In genomic region chr14:61780125-61780524, GRCh38 we compare ENCODE assay signal across 13 cellular contexts. TPM values are rescaled to one million over a fixed set of nuclear protein-coding genes. Genes with fewer than 3 reads are reported as not detected.
DNase-seq lines count a peak whose midpoint lies in the region; ATAC-seq and TF ChIP-seq lines count a peak whose summit lies in the region.
"Had no signal": no experiment of that assay in that cellular context is flagged by ENCODE, and none has a peak within 500 bp of the region (broad histone marks: within the 10 kb centered on the region; RNA-seq: fewer than 3 reads in every experiment).

No MANE protein-coding gene starts in this region.

- H3K4me1 Mint-ChIP-seq in activated CD4-positive, alpha-beta T cell treated with anti-CD3 and anti-CD28 coated beads for 36 hours, result peaks cover 36% of the 10 kb centered on the region
- H3K4me1 Mint-ChIP-seq in activated naive CD8-positive, alpha-beta T cell treated with anti-CD3 and anti-CD28 coated beads, Interleukin-2, amount 50 U/mL, for 24 hours, result peaks cover 20% of the 10 kb centered on the region
- no peaks in the 10 kb centered on the region for H3K4me1 Mint-ChIP-seq in osteocyte (ENCODE audit: unreplicated experiment)
- H3K4me1 Mint-ChIP-seq: mesothelial cell of epicardium had no signal

- no peak overlapping the region for H3K4me3 Mint-ChIP-seq in activated CD4-positive, alpha-beta T cell treated with anti-CD3 and anti-CD28 coated beads for 36 hours
- H3K4me3 Mint-ChIP-seq in activated naive CD8-positive, alpha-beta T cell treated with anti-CD3 and anti-CD28 coated beads, Interleukin-2, amount 50 U/mL, for 24 hours, result peak overlapping the region; percentile 24
- H3K4me3 Mint-ChIP-seq in osteocyte (ENCODE audit: unreplicated experiment), result no peak overlapping the region
- H3K4me3 Mint-ChIP-seq: mesothelial cell of epicardium had no signal

- no peak overlapping the region for H2AK5ac ChIP-seq in mesenchymal stem cell (ENCODE audit: low read length, severe bottlenecking)

- H3K79me1 ChIP-seq in mesenchymal stem cell (replicated peaks; ENCODE audit: low read length, poor library complexity, severe bottlenecking), result peaks cover 14% of the 10 kb centered on the region

- no peak overlapping the region for H3K4me3 ChIP-seq in mesenchymal stem cell (ENCODE audit: insufficient read depth in 1 of 2, low read depth in 1 of 2, low read length in 2 of 2)
- H3K4me3 ChIP-seq: HAP-1 had no signal

- no peak overlapping the region for H3K14ac ChIP-seq in mesenchymal stem cell (ENCODE audit: low read length in 2 of 2)

- H2BK15ac ChIP-seq in mesenchymal stem cell (ENCODE audit: low read depth, poor library complexity, severe bottlenecking), result no peak overlapping the region

- H3K27ac ChIP-seq in mesenchymal stem cell (ENCODE audit: low read length, poor library complexity, severe bottlenecking), result no peak overlapping the region

- no peaks in the 10 kb centered on the region for H3K27me3 Mint-ChIP-seq in activated CD4-positive, alpha-beta T cell treated with anti-CD3 and anti-CD28 coated beads for 36 hours
- H3K27me3 Mint-ChIP-seq in activated naive CD8-positive, alpha-beta T cell treated with anti-CD3 and anti-CD28 coated beads, Interleukin-2, amount 50 U/mL, for 24 hours, result no peaks in the 10 kb centered on the region
- H3K27me3 Mint-ChIP-seq in osteocyte (ENCODE audit: unreplicated experiment), result no peaks in the 10 kb centered on the region

- no peaks in the 10 kb centered on the region for H3K9me3 Mint-ChIP-seq in activated CD4-positive, alpha-beta T cell treated with anti-CD3 and anti-CD28 coated beads for 36 hours (ENCODE audit: low read depth)
- no peaks in the 10 kb centered on the region for H3K9me3 Mint-ChIP-seq in activated naive CD8-positive, alpha-beta T cell treated with anti-CD3 and anti-CD28 coated beads, Interleukin-2, amount 50 U/mL, for 24 hours
- no peaks in the 10 kb centered on the region for H3K9me3 Mint-ChIP-seq in osteocyte (ENCODE audit: unreplicated experiment)
- H3K9me3 Mint-ChIP-seq: mesothelial cell of epicardium had no signal

- no peak overlapping the region for H4K8ac ChIP-seq in mesenchymal stem cell (ENCODE audit: low read length)

- POLR2A ChIA-PET in activated CD4-positive, alpha-beta T cell treated with anti-CD3 and anti-CD28 coated beads for 36 hours (lab: Charles Lee), result interaction anchor here (1.0 kb wide), 1 partner anchor 31 kb away, joined by 3 read pairs; no protein-coding TSS in a partner anchor

- H4K91ac ChIP-seq in mesenchymal stem cell (ENCODE audit: low read length), result no peak overlapping the region

- no peak overlapping the region for H2BK5ac ChIP-seq in mesenchymal stem cell (ENCODE audit: low read depth, low read length, poor library complexity, severe bottlenecking)

- H3K4me1 ChIP-seq in mesenchymal stem cell (ENCODE audit: control insufficient read depth, insufficient read depth, low read depth, low read length), result no peaks in the 10 kb centered on the region
- H3K4me1 ChIP-seq: HAP-1 had no signal

- H3K18ac ChIP-seq in mesenchymal stem cell (ENCODE audit: low read depth in 1 of 2, low read length in 2 of 2), result no peak overlapping the region

- H3K4me2 ChIP-seq in mesenchymal stem cell (ENCODE audit: low read length, poor library complexity, severe bottlenecking), result no peak overlapping the region

- H2AFZ ChIP-seq in mesenchymal stem cell (ENCODE audit: low read depth, low read length), result no peak overlapping the region

- no peak overlapping the region for H3K23ac ChIP-seq in mesenchymal stem cell (ENCODE audit: low read length in 2 of 2)

- CTCF ChIA-PET in activated CD4-positive, alpha-beta T cell treated with anti-CD3 and anti-CD28 coated beads for 36 hours (lab: Charles Lee), result interaction anchor here (0.5 to 2.6 kb wide), 7 partner anchors 9 to 432 kb away, joined by 3 to 14 read pairs (median 4); no protein-coding TSS in a partner anchor

- no peak for TF ChIP-seq CTCF in osteocyte (IDR thresholded peaks at IDR 0.05)

- no peaks in the 10 kb centered on the region for H3K27me3 ChIP-seq in mesenchymal stem cell (ENCODE audit: control insufficient read depth in 1 of 2, insufficient read depth in 1 of 2, low read length in 2 of 2)

- no peak overlapping the region for H3K4ac ChIP-seq in mesenchymal stem cell (ENCODE audit: low read depth in 1 of 2, low read length in 2 of 2)

- no peak overlapping the region for H2BK120ac ChIP-seq in mesenchymal stem cell (ENCODE audit: low read depth, low read length)

- intact Hi-C loops in activated CD4-positive, alpha-beta T cell treated with anti-CD3 and anti-CD28 coated beads for 36 hours (cut with DNase I, micrococcal nuclease), result no loop called here

- H2BK12ac ChIP-seq in mesenchymal stem cell (ENCODE audit: low read length in 2 of 2), result no peak overlapping the region

- H3K36me3 ChIP-seq in mesenchymal stem cell (ENCODE audit: control insufficient read depth in 1 of 2, insufficient read depth in 2 of 2, low read depth in 1 of 2, low read length in 2 of 2), result peaks cover 24 to 86% of the 10 kb centered on the region in 2 experiments

- peak overlapping the region; percentile 88 for H3K27ac Mint-ChIP-seq in activated CD4-positive, alpha-beta T cell treated with anti-CD3 and anti-CD28 coated beads for 36 hours
- peak overlapping the region; percentile 83 for H3K27ac Mint-ChIP-seq in activated naive CD8-positive, alpha-beta T cell treated with anti-CD3 and anti-CD28 coated beads, Interleukin-2, amount 50 U/mL, for 24 hours
- H3K27ac Mint-ChIP-seq in osteocyte (ENCODE audit: unreplicated experiment), result no peak overlapping the region
- H3K27ac Mint-ChIP-seq: mesothelial cell of epicardium had no signal

- no peaks in the 10 kb centered on the region for H3K9me3 ChIP-seq in mesenchymal stem cell (ENCODE audit: control insufficient read depth, low read length)
- H3K9me3 ChIP-seq: HAP-1 had no signal

- no peak overlapping the region for H3K9ac ChIP-seq in mesenchymal stem cell (ENCODE audit: low read length)

- DNase-seq in activated CD4-positive, alpha-beta T cell treated with anti-CD3 and anti-CD28 coated beads for 36 hours, result peak; percentile 20
- DNase-seq in activated CD4-positive, alpha-beta T cell treated with anti-CD3 and anti-CD28 coated beads, Interleukin-2, amount 50 U/mL, for 4 hours, result no peak
- DNase-seq in activated naive CD8-positive, alpha-beta T cell treated with anti-CD3 and anti-CD28 coated beads, Interleukin-2, amount 50 U/mL, for 24 hours, result no peak
- DNase-seq in NCI-H748 (lab: John Stamatoyannopoulos, UW; ENCODE audit: unreplicated experiment), result no peak
- no peak for DNase-seq in osteocyte (ENCODE audit: extremely low spot score, unreplicated experiment)
- DNase-seq in mesenchymal stem cell, result no peak
- DNase-seq: 8988T; NCI-H2227 treated with DMSO at 0.1 percent for 48 hours; stimulated activated CD4-positive, alpha-beta T cell treated with anti-CD3 and anti-CD28 coated beads, Interleukin-4, amount 100 ng/mL, for 4 hours had no signal

- H3K36me3 Mint-ChIP-seq in activated CD4-positive, alpha-beta T cell treated with anti-CD3 and anti-CD28 coated beads for 36 hours (ENCODE audit: low read depth), result peaks cover 49% of the 10 kb centered on the region
- H3K36me3 Mint-ChIP-seq in activated naive CD8-positive, alpha-beta T cell treated with anti-CD3 and anti-CD28 coated beads, Interleukin-2, amount 50 U/mL, for 24 hours (ENCODE audit: low read depth), result peaks cover 63% of the 10 kb centered on the region
- peaks cover 57% of the 10 kb centered on the region for H3K36me3 Mint-ChIP-seq in osteocyte (ENCODE audit: unreplicated experiment)

- ATAC-seq in activated CD4-positive, alpha-beta T cell treated with anti-CD3 and anti-CD28 coated beads for 36 hours, result peak; percentile 95
- ATAC-seq in GM19455 (IDR thresholded peaks at IDR 0.05; ENCODE audit: unreplicated experiment) (peak; percentile 87), HG03108 (IDR thresholded peaks at IDR 0.05; ENCODE audit: unreplicated experiment) (peak; percentile 83)
- ATAC-seq in activated naive CD8-positive, alpha-beta T cell treated with anti-CD3 and anti-CD28 coated beads, Interleukin-2, amount 50 U/mL, for 24 hours, result peak; percentile 91

- 93% methylated on average over 2 of the region's 3 CpGs for WGBS in mesenchymal stem cell

RNA-seq across cellular contexts. Expression of gene SNAPC1, which starts 17.9 kb away (rescaled TPM):
- total RNA-seq in activated CD4-positive, alpha-beta T cell treated with anti-CD3 and anti-CD28 coated beads for 36 hours, result 10 to 100 TPM; 10.5 to 11.2 TPM
- total RNA-seq in osteocyte, result 8.9 and 9.1 TPM in 2 replicates
- 9.9 TPM for polyA plus RNA-seq in mesenchymal stem cell (2013, experiment 1 of 2)
- 10.2 TPM for polyA plus RNA-seq in mesenchymal stem cell (2013, experiment 2 of 2)

RNA-seq across cellular contexts. Expression of gene SYT16, which starts 32.4 kb away (rescaled TPM):
- total RNA-seq in activated CD4-positive, alpha-beta T cell treated with anti-CD3 and anti-CD28 coated beads for 36 hours, result under 1 TPM; 0.02 to 0.04 TPM
- total RNA-seq in osteocyte, result 0.78 and 0.86 TPM in 2 replicates
- polyA plus RNA-seq in mesenchymal stem cell (2013, experiment 1 of 2), result 0.11 TPM
- 0.25 TPM for polyA plus RNA-seq in mesenchymal stem cell (2013, experiment 2 of 2)
